In genomic region chr18:9016819-9017169, GRCh38 we compare ENCODE assay signal across 8 cellular contexts.
DNase-seq lines count a peak whose midpoint lies in the region; ATAC-seq and TF ChIP-seq lines count a peak whose summit lies in the region.

No MANE protein-coding gene starts in this region.

- peaks cover 14% of the 10 kb centered on the region for H3K4me1 Mint-ChIP-seq in activated naive CD4-positive, alpha-beta T cell treated with anti-CD3 and anti-CD28 coated beads, Interleukin-2, amount 50 U/mL, for 24 hours
- H3K4me1 Mint-ChIP-seq in activated naive CD8-positive, alpha-beta T cell treated with anti-CD3 and anti-CD28 coated beads, Interleukin-2, amount 50 U/mL, for 24 hours = peaks cover 20% of the 10 kb centered on the region

- no peak overlapping the region for H3K27ac Mint-ChIP-seq in activated naive CD4-positive, alpha-beta T cell treated with anti-CD3 and anti-CD28 coated beads, Interleukin-2, amount 50 U/mL, for 24 hours
- H3K27ac Mint-ChIP-seq in activated naive CD8-positive, alpha-beta T cell treated with anti-CD3 and anti-CD28 coated beads, Interleukin-2, amount 50 U/mL, for 24 hours = no peak overlapping the region

- intact Hi-C loops in left lung (cut with DNase I) = no loop called here
- intact Hi-C loops in vagina (cut with DNase I) = no loop called here
- intact Hi-C loops in posterior cingulate gyrus (cut with DNase I) = no loop called here

- DNase-seq in activated naive CD4-positive, alpha-beta T cell treated with anti-CD3 and anti-CD28 coated beads, Interleukin-2, amount 50 U/mL, for 16 hours = no peak
- DNase-seq in activated naive CD8-positive, alpha-beta T cell treated with anti-CD3 and anti-CD28 coated beads, Interleukin-2, amount 50 U/mL, for 24 hours = no peak
- no peak for DNase-seq in left lung
- no peak for DNase-seq in vagina (ENCODE audit: extremely low spot score in 2 of 2)
- DNase-seq in posterior cingulate gyrus = no peak
- DNase-seq in NCI-H1436 treated with DMSO at 0.1 percent for 48 hours (lab: John Stamatoyannopoulos, UW) = no peak
- DNase-seq in NCI-H1694 treated with DMSO at 0.1 percent for 48 hours (lab: John Stamatoyannopoulos, UW) = no peak

- H3K36me3 ChIP-seq in left lung = no peaks in the 10 kb centered on the region
- no peaks in the 10 kb centered on the region for H3K36me3 ChIP-seq in vagina

- H3K27ac ChIP-seq in left lung (peak overlapping the region; percentile 66 to 75), vagina (peak overlapping the region; percentile 87)

- H3K4me3 ChIP-seq in left lung (no peak overlapping the region), vagina (peak overlapping the region; percentile 24 to 33)

- no peaks in the 10 kb centered on the region for H3K9me3 Mint-ChIP-seq in activated naive CD4-positive, alpha-beta T cell treated with anti-CD3 and anti-CD28 coated beads, Interleukin-2, amount 50 U/mL, for 24 hours
- no peaks in the 10 kb centered on the region for H3K9me3 Mint-ChIP-seq in activated naive CD8-positive, alpha-beta T cell treated with anti-CD3 and anti-CD28 coated beads, Interleukin-2, amount 50 U/mL, for 24 hours

- TF ChIP-seq CTCF in left lung (IDR thresholded peaks at IDR 0.05) (no peak), vagina (IDR thresholded peaks at IDR 0.05) (no peak)

- no peak for TF ChIP-seq POLR2A in vagina (IDR thresholded peaks at IDR 0.05)

- peak overlapping the region; percentile 66 for H3K4me3 Mint-ChIP-seq in activated naive CD4-positive, alpha-beta T cell treated with anti-CD3 and anti-CD28 coated beads, Interleukin-2, amount 50 U/mL, for 24 hours
- peak overlapping the region; percentile 74 for H3K4me3 Mint-ChIP-seq in activated naive CD8-positive, alpha-beta T cell treated with anti-CD3 and anti-CD28 coated beads, Interleukin-2, amount 50 U/mL, for 24 hours

- H3K9me3 ChIP-seq in left lung (no peaks in the 10 kb centered on the region), vagina (no peaks in the 10 kb centered on the region)

- H3K4me1 ChIP-seq in left lung (peaks cover 4 to 14% of the 10 kb centered on the region in 2 donors), vagina (peaks cover 21% of the 10 kb centered on the region)

- peaks cover 4% of the 10 kb centered on the region for H3K27me3 Mint-ChIP-seq in activated naive CD4-positive, alpha-beta T cell treated with anti-CD3 and anti-CD28 coated beads, Interleukin-2, amount 50 U/mL, for 24 hours
- peaks cover 3% of the 10 kb centered on the region for H3K27me3 Mint-ChIP-seq in activated naive CD8-positive, alpha-beta T cell treated with anti-CD3 and anti-CD28 coated beads, Interleukin-2, amount 50 U/mL, for 24 hours

- ATAC-seq in activated naive CD8-positive, alpha-beta T cell treated with anti-CD3 and anti-CD28 coated beads, Interleukin-2, amount 50 U/mL, for 24 hours = no peak
- ATAC-seq in left lung = peak; percentile 47

- H3K36me3 Mint-ChIP-seq in activated naive CD4-positive, alpha-beta T cell treated with anti-CD3 and anti-CD28 coated beads, Interleukin-2, amount 50 U/mL, for 24 hours = no peaks in the 10 kb centered on the region
- no peaks in the 10 kb centered on the region for H3K36me3 Mint-ChIP-seq in activated naive CD8-positive, alpha-beta T cell treated with anti-CD3 and anti-CD28 coated beads, Interleukin-2, amount 50 U/mL, for 24 hours (ENCODE audit: low read depth)

- no peaks in the 10 kb centered on the region for H3K27me3 ChIP-seq in left lung
- H3K27me3 ChIP-seq in vagina = no peaks in the 10 kb centered on the region

Comparison
In these comparisons a context has a peak if more than half of its experiments do, and no peak if none do; other contexts are left out.
1. H3K4me3 ChIP-seq: peak in vagina (2 of 2); none in left lung (0 of 2).